1 cellular context compared by ENCODE assay signal in the genomic region with DNA sequence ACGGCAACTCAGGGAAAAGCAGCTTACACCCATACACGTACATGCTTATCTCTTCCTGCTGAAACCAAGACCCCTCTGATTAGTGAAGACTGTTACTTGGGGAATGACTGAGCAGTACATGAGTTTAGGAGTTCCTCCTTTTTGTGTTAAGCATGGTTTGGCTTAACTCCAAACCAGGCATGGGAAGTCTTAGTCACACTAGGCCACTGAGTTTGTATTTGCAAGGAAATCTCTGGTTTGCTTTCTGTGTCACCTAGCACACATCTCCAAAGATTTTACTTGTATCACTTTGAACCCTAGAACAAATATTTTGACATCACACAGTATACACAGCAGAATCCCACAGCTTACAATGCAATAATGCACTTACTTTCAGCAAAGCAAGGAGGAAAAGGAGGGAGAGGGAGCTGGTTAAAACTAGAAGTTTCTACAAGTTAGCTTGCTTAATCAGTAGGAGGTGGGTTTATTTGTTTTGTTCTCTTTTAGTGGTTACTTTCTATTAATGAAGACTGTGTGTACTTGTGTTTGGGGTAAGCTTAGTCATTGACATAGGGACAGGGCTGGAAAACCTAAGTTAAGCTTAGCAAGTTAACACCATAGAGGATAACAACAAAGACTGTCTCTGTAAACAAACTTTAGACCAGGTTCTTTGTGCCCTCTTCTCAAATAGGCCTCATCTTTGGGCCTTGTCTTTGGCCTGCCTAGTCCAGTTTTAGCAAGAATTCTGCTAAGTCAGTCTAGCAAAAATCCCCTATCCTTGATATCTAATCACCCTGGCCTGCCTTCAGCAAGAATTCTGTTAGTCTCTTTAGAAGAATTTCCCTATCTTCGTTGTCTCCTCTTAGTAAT.
A peak's percentile ranks its signal among the peaks of the same experiment; 100 is the strongest.
TF ChIP-seq lines count a peak whose summit lies in the region.

No MANE protein-coding gene starts in this region.

TF ChIP-seq in SK-N-SH, 30 proteins besides CTCF, POLR2A, EP300 and RAD21 (continued from another document):
- TF ChIP-seq FOXM1 (IDR thresholded peaks at IDR 0.05; ENCODE audit: low read depth) (no peak), FOSL2 (IDR thresholded peaks at IDR 0.05; ENCODE audit: borderline replicate concordance, low read depth) (peak; percentile 64; the same call in 1 of the 2 replicates), POLR2AphosphoS5 (IDR thresholded peaks at IDR 0.05; ENCODE audit: low read depth, low read length) (no peak; the same call in 1 of the 2 replicates), RXRA (IDR thresholded peaks at IDR 0.05; ENCODE audit: borderline replicate concordance, low read depth) (no peak), SIN3A (IDR thresholded peaks at IDR 0.05; ENCODE audit: borderline replicate concordance, low read depth, low read length) (no peak), RFX5 (IDR thresholded peaks at IDR 0.05; ENCODE audit: low read length) (no peak), EZH2phosphoT487 (IDR thresholded peaks at IDR 0.05; ENCODE audit: borderline replicate concordance, low read depth) (no peak)
- TF ChIP-seq, protein P1, sequence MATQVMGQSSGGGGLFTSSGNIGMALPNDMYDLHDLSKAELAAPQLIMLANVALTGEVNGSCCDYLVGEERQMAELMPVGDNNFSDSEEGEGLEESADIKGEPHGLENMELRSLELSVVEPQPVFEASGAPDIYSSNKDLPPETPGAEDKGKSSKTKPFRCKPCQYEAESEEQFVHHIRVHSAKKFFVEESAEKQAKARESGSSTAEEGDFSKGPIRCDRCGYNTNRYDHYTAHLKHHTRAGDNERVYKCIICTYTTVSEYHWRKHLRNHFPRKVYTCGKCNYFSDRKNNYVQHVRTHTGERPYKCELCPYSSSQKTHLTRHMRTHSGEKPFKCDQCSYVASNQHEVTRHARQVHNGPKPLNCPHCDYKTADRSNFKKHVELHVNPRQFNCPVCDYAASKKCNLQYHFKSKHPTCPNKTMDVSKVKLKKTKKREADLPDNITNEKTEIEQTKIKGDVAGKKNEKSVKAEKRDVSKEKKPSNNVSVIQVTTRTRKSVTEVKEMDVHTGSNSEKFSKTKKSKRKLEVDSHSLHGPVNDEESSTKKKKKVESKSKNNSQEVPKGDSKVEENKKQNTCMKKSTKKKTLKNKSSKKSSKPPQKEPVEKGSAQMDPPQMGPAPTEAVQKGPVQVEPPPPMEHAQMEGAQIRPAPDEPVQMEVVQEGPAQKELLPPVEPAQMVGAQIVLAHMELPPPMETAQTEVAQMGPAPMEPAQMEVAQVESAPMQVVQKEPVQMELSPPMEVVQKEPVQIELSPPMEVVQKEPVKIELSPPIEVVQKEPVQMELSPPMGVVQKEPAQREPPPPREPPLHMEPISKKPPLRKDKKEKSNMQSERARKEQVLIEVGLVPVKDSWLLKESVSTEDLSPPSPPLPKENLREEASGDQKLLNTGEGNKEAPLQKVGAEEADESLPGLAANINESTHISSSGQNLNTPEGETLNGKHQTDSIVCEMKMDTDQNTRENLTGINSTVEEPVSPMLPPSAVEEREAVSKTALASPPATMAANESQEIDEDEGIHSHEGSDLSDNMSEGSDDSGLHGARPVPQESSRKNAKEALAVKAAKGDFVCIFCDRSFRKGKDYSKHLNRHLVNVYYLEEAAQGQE (IDR thresholded peaks at IDR 0.05; ENCODE audit: low read depth, low read length): no peak
- TF ChIP-seq, protein P2, sequence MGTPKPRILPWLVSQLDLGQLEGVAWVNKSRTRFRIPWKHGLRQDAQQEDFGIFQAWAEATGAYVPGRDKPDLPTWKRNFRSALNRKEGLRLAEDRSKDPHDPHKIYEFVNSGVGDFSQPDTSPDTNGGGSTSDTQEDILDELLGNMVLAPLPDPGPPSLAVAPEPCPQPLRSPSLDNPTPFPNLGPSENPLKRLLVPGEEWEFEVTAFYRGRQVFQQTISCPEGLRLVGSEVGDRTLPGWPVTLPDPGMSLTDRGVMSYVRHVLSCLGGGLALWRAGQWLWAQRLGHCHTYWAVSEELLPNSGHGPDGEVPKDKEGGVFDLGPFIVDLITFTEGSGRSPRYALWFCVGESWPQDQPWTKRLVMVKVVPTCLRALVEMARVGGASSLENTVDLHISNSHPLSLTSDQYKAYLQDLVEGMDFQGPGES (IDR thresholded peaks at IDR 0.05; ENCODE audit: low read depth, low read length): no peak
- TF ChIP-seq, protein P3, sequence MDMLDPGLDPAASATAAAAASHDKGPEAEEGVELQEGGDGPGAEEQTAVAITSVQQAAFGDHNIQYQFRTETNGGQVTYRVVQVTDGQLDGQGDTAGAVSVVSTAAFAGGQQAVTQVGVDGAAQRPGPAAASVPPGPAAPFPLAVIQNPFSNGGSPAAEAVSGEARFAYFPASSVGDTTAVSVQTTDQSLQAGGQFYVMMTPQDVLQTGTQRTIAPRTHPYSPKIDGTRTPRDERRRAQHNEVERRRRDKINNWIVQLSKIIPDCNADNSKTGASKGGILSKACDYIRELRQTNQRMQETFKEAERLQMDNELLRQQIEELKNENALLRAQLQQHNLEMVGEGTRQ (IDR thresholded peaks at IDR 0.05; ENCODE audit: borderline replicate concordance, low read depth, low read length): no peak
